In genomic region chr10:71312840-71313789, GRCh38 we compare ENCODE assay signal across 13 cellular contexts. TPM values are rescaled to one million over a fixed set of nuclear protein-coding genes. Genes with fewer than 3 reads are reported as not detected.
A peak's percentile ranks its signal among the peaks of the same experiment; 100 is the strongest.
DNase-seq lines count a peak whose midpoint lies in the region; ATAC-seq, FAIRE-seq and TF ChIP-seq lines count a peak whose summit lies in the region.
"Had no signal": no experiment of that assay in that cellular context is flagged by ENCODE, and none has a peak within 500 bp of the region (broad histone marks: within the 10 kb centered on the region; RNA-seq: fewer than 3 reads in every experiment).

No MANE protein-coding gene starts in this region.

- DNase-seq in HFFc6 (no peak), cardiac fibroblast (ENCODE audit: low read depth in 2 of 2) (peak; percentile 49 to 89), keratinocyte (ENCODE audit: low read depth, low spot score) (no peak), substantia nigra (lab: John Stamatoyannopoulos, UW) (peak in 17 of 49 donors; percentile 3 to 89 (median 25)), ACHN (no peak), HAP-1 (ENCODE audit: low spot score in 2 of 2) (no peak)
- DNase-seq in activated T-helper 1 cell treated with anti-CD3 and anti-CD28 coated beads, Interleukin-12 subunit alpha, Interleukin-12 subunit beta, Interleukin-2, Interleukin-4 antibody, amounts not matched to agents 30 ng/mL and 10 ng/mL and 1 ng/mL, durations not matched to agents 14 hours and 24 hours and 36 hours (ENCODE audit: low spot score), result no peak
- DNase-seq: activated CD8-positive, alpha-beta memory T cell treated with anti-CD3 and anti-CD28 coated beads, Interleukin-2, amount 50 U/mL, for 48 hours; NCI-H1048 had no signal

- dilution Hi-C loops in keratinocyte (cut with MboI; ENCODE audit: extremely low pct_ligation_motif_present, low sequenced_read_pairs), result no loop called here

- FAIRE-seq in keratinocyte (lab: Jason Lieb, UNC), result no peak
- FAIRE-seq: endothelial cell of umbilical vein had no signal

- H3K9me3 Mint-ChIP-seq in HFFc6, result no peaks in the 10 kb centered on the region
- H3K9me3 Mint-ChIP-seq in activated T-helper 1 cell treated with anti-CD3 and anti-CD28 coated beads, Interleukin-12 subunit alpha, Interleukin-12 subunit beta, Interleukin-2, Interleukin-4 antibody, amounts not matched to agents 30 ng/mL and 10 ng/mL and 1 ng/mL, durations not matched to agents 14 hours and 24 hours and 36 hours, result no peaks in the 10 kb centered on the region
- H3K9me3 Mint-ChIP-seq: natural killer cell treated with Interleukin-12 subunit alpha and Interleukin-12 subunit beta and Interleukin-15 and Interleukin-18, amount 100 ng/mL, for 72 hours had no signal

- H3K27me3 ChIP-seq in keratinocyte (ENCODE audit: control insufficient read depth, extremely low read depth, insufficient read depth, low read length), result peaks cover 34% of the 10 kb centered on the region
- H3K27me3 ChIP-seq in HAP-1 (ENCODE audit: low read depth), result peaks cover 14% of the 10 kb centered on the region

- H2AFZ ChIP-seq in keratinocyte (ENCODE audit: control insufficient read depth, low read length), result no peak overlapping the region

- H3K36me3 Mint-ChIP-seq in HFFc6 (ENCODE audit: low read depth), result no peaks in the 10 kb centered on the region
- no peaks in the 10 kb centered on the region for H3K36me3 Mint-ChIP-seq in activated T-helper 1 cell treated with anti-CD3 and anti-CD28 coated beads, Interleukin-12 subunit alpha, Interleukin-12 subunit beta, Interleukin-2, Interleukin-4 antibody, amounts not matched to agents 30 ng/mL and 10 ng/mL and 1 ng/mL, durations not matched to agents 14 hours and 24 hours and 36 hours (ENCODE audit: low read depth)
- H3K36me3 Mint-ChIP-seq: natural killer cell treated with Interleukin-12 subunit alpha and Interleukin-12 subunit beta and Interleukin-15 and Interleukin-18, amount 100 ng/mL, for 72 hours had no signal

- no peaks in the 10 kb centered on the region for H3K9me3 ChIP-seq in keratinocyte (ENCODE audit: control insufficient read depth, low read depth, low read length)
- H3K9me3 ChIP-seq in HAP-1, result no peaks in the 10 kb centered on the region

- no peaks in the 10 kb centered on the region for H4K20me1 ChIP-seq in keratinocyte (ENCODE audit: control insufficient read depth, extremely low read depth, insufficient read depth, low read length)

- H3K4me3 Mint-ChIP-seq in HFFc6, result peak overlapping the region; percentile 34; the same call in 1 of the 2 replicates
- no peak overlapping the region for H3K4me3 Mint-ChIP-seq in activated T-helper 1 cell treated with anti-CD3 and anti-CD28 coated beads, Interleukin-12 subunit alpha, Interleukin-12 subunit beta, Interleukin-2, Interleukin-4 antibody, amounts not matched to agents 30 ng/mL and 10 ng/mL and 1 ng/mL, durations not matched to agents 14 hours and 24 hours and 36 hours
- H3K4me3 Mint-ChIP-seq: natural killer cell treated with Interleukin-12 subunit alpha and Interleukin-12 subunit beta and Interleukin-15 and Interleukin-18, amount 100 ng/mL, for 72 hours had no signal

- H3K9me1 ChIP-seq in keratinocyte (ENCODE audit: control insufficient read depth, extremely low read depth, insufficient read depth, low read length), result no peaks in the 10 kb centered on the region

- H3K9ac ChIP-seq in keratinocyte (ENCODE audit: control insufficient read depth, extremely low read depth, insufficient read depth, low read length), result no peak overlapping the region

- in situ Hi-C loops in ACHN (cut with HindIII; ENCODE audit: low pct_ligation_motif_present, low pct_unique_long_range_greater_than_20kb, low sequenced_read_pairs) (no loop called here), HAP-1 (cut with MboI; ENCODE audit: low sequenced_read_pairs) (loop anchor here (5.0 to 10.0 kb wide), 2 partner anchors 389 to 1022 kb away; no protein-coding TSS in a partner anchor)

- H3K36me3 ChIP-seq in keratinocyte (ENCODE audit: control insufficient read depth in 2 of 2, extremely low read depth in 1 of 2, insufficient read depth in 2 of 2, low read length in 2 of 2) (no peaks in the 10 kb centered on the region), HAP-1 (replicated peaks) (no peaks in the 10 kb centered on the region)

- no peak overlapping the region; the same call in 1 of the 2 replicates for H3K27ac Mint-ChIP-seq in HFFc6
- H3K27ac Mint-ChIP-seq in activated T-helper 1 cell treated with anti-CD3 and anti-CD28 coated beads, Interleukin-12 subunit alpha, Interleukin-12 subunit beta, Interleukin-2, Interleukin-4 antibody, amounts not matched to agents 30 ng/mL and 10 ng/mL and 1 ng/mL, durations not matched to agents 14 hours and 24 hours and 36 hours, result no peak overlapping the region
- H3K27ac Mint-ChIP-seq: natural killer cell treated with Interleukin-12 subunit alpha and Interleukin-12 subunit beta and Interleukin-15 and Interleukin-18, amount 100 ng/mL, for 72 hours had no signal

- intact Hi-C loops in activated T-helper 1 cell treated with anti-CD3 and anti-CD28 coated beads, Interleukin-12 subunit alpha, Interleukin-12 subunit beta, Interleukin-2, Interleukin-4 antibody, amounts not matched to agents 30 ng/mL and 10 ng/mL and 1 ng/mL, durations not matched to agents 14 hours and 24 hours and 36 hours (cut with micrococcal nuclease), result no loop called here

- H3K4me2 ChIP-seq in keratinocyte (ENCODE audit: control insufficient read depth, extremely low read depth, insufficient read depth, low read depth, low read length), result peak overlapping the region; percentile 16

- no peak overlapping the region for H3K4me3 ChIP-seq in cardiac fibroblast (replicated peaks in 1 of 2; ENCODE audit: low read depth in 2 of 2, low read length in 2 of 2)
- no peak overlapping the region for H3K4me3 ChIP-seq in keratinocyte (ENCODE audit: control insufficient read depth in 2 of 3, extremely low read depth in 1 of 3, insufficient read depth in 2 of 3, low read depth in 1 of 3, low read length in 3 of 3)
- H3K4me3 ChIP-seq in HAP-1, result no peak overlapping the region
- H3K4me3 ChIP-seq: SK-N-MC had no signal

- H3K27ac ChIP-seq in keratinocyte (ENCODE audit: control insufficient read depth, insufficient read depth, low read length), result no peak overlapping the region
- H3K27ac ChIP-seq in substantia nigra (ENCODE audit: low read depth, low read length, poor library complexity, severe bottlenecking), result peak overlapping the region; percentile 7
- H3K27ac ChIP-seq: SK-N-MC had no signal

- peaks cover 13% of the 10 kb centered on the region for H3K4me1 Mint-ChIP-seq in HFFc6 (ENCODE audit: low read depth)
- H3K4me1 Mint-ChIP-seq in activated T-helper 1 cell treated with anti-CD3 and anti-CD28 coated beads, Interleukin-12 subunit alpha, Interleukin-12 subunit beta, Interleukin-2, Interleukin-4 antibody, amounts not matched to agents 30 ng/mL and 10 ng/mL and 1 ng/mL, durations not matched to agents 14 hours and 24 hours and 36 hours (ENCODE audit: low read depth), result peaks cover 22% of the 10 kb centered on the region

- H3K79me2 ChIP-seq in keratinocyte (ENCODE audit: control insufficient read depth, insufficient read depth, low read length), result no peaks in the 10 kb centered on the region

- TF ChIP-seq CTCF in HFFc6 (IDR thresholded peaks at IDR 0.05), result no peak
- TF ChIP-seq CTCF in cardiac fibroblast (IDR thresholded peaks at IDR 0.05; ENCODE audit: low read depth, low read length), result no peak
- TF ChIP-seq CTCF in keratinocyte (optimal IDR thresholded peaks at IDR 0.05 in 1 of 3, IDR thresholded peaks at IDR 0.05 in 1 of 3, conservative IDR thresholded peaks at IDR 0.05 in 1 of 3; ENCODE audit: extremely low read depth in 1 of 3, insufficient read depth in 2 of 3, low read length in 3 of 3), result no peak

- peaks cover 4% of the 10 kb centered on the region for H3K27me3 Mint-ChIP-seq in HFFc6 (ENCODE audit: insufficient read depth)
- peaks cover 10% of the 10 kb centered on the region for H3K27me3 Mint-ChIP-seq in activated T-helper 1 cell treated with anti-CD3 and anti-CD28 coated beads, Interleukin-12 subunit alpha, Interleukin-12 subunit beta, Interleukin-2, Interleukin-4 antibody, amounts not matched to agents 30 ng/mL and 10 ng/mL and 1 ng/mL, durations not matched to agents 14 hours and 24 hours and 36 hours (ENCODE audit: insufficient read depth)

- ATAC-seq in GM21526 (IDR thresholded peaks at IDR 0.05; ENCODE audit: low FRiP score, unreplicated experiment), result no peak

- no peaks in the 10 kb centered on the region for H3K4me1 ChIP-seq in keratinocyte (ENCODE audit: control insufficient read depth, extremely low read depth, insufficient read depth, low read length)
- no peaks in the 10 kb centered on the region; the same call in 1 of the 2 replicates for H3K4me1 ChIP-seq in HAP-1

RNA-seq across cellular contexts. Expression of gene SLC29A3, which starts 5.9 kb away (rescaled TPM):
- 1 to 10 TPM; 2.1 to 4.4 (median 2.7) TPM for total RNA-seq in HFFc6 (2021; fragmentation: NEBNext Ultra II Directional; extraction: Animal tissue kit (Norgen Biotek cat#: 25700))
- polyA plus RNA-seq in keratinocyte, result 0.29 to 0.76 TPM (median 0.52 TPM) in 3 replicates
- polyA plus RNA-seq in keratinocyte (2011; ENCODE audit: low read depth), result not detected
- polyA plus RNA-seq in keratinocyte (2011; cell fraction: cytosol; rRNA removed), result 0.56 and 0.58 TPM in 2 replicates
- polyA plus RNA-seq in keratinocyte (2011; cell fraction: nucleus; rRNA removed), result 1.3 and 1.5 TPM in 2 replicates
- 0.61 and 1.1 TPM in 2 replicates for polyA plus RNA-seq in keratinocyte (2012; ENCODE audit: low replicate concordance)
- polyA minus RNA-seq in keratinocyte, result 0.64 to 1.4 TPM (median 1.3 TPM) in 3 replicates
- polyA minus RNA-seq in keratinocyte (2011; cell fraction: cytosol; rRNA and poly(A)+ RNA removed), result not detected
- 1.1 and 1.4 TPM in 2 replicates for polyA minus RNA-seq in keratinocyte (2011; cell fraction: nucleus; rRNA and poly(A)+ RNA removed)
- total RNA-seq in activated T-helper 1 cell treated with anti-CD3 and anti-CD28 coated beads, Interleukin-12 subunit alpha, Interleukin-12 subunit beta, Interleukin-2, Interleukin-4 antibody, amounts not matched to agents 30 ng/mL and 10 ng/mL and 1 ng/mL, durations not matched to agents 14 hours and 24 hours and 36 hours, result 6.6 and 6.8 TPM in 2 replicates

Comparison
In these comparisons a context has a peak if more than half of its experiments do, and no peak if none do; other contexts are left out.
1. DNase-seq: peak in cardiac fibroblast (2 of 2); none in HFFc6 (single experiment), keratinocyte (single experiment), ACHN (single experiment), HAP-1 (0 of 2) and activated T-helper 1 cell treated with anti-CD3 and anti-CD28 coated beads, Interleukin-12 subunit alpha, Interleukin-12 subunit beta, Interleukin-2, Interleukin-4 antibody, amounts not matched to agents 30 ng/mL and 10 ng/mL and 1 ng/mL, durations not matched to agents 14 hours and 24 hours and 36 hours (single experiment).